Comparison of ENCODE assay signal across 16 cellular contexts in genomic region chr9:89440046-89440445, GRCh38. TPM values are rescaled to one million over a fixed set of nuclear protein-coding genes. Genes with fewer than 3 reads are reported as not detected.
DNase-seq lines count a peak whose midpoint lies in the region; ATAC-seq, FAIRE-seq and TF ChIP-seq lines count a peak whose summit lies in the region.
"Had no signal": no experiment of that assay in that cellular context is flagged by ENCODE, and none has a peak within 500 bp of the region (broad histone marks: within the 10 kb centered on the region; RNA-seq: fewer than 3 reads in every experiment).

No MANE protein-coding gene starts in this region.

- no peak for FAIRE-seq in frontal cortex (lab: Jason Lieb, UNC)

- H3K4me1 Mint-ChIP-seq in activated naive CD8-positive, alpha-beta T cell treated with anti-CD3 and anti-CD28 coated beads, Interleukin-2, amount 50 U/mL, for 24 hours: peaks cover 96% of the 10 kb centered on the region
- peaks cover 77 to 84% of the 10 kb centered on the region in 2 donors for H3K4me1 Mint-ChIP-seq in natural killer cell

- POLR2A ChIA-PET in HEK293 (lab: Yijun Ruan, JAX): interaction anchor here (0.5 to 0.7 kb wide), 2 partner anchors 11 kb away, joined by 3 read pairs; no protein-coding TSS in a partner anchor

- H3K9me3 Mint-ChIP-seq in activated naive CD8-positive, alpha-beta T cell treated with anti-CD3 and anti-CD28 coated beads, Interleukin-2, amount 50 U/mL, for 24 hours: no peaks in the 10 kb centered on the region
- no peaks in the 10 kb centered on the region for H3K9me3 Mint-ChIP-seq in natural killer cell

- H3K4me3 Mint-ChIP-seq in activated naive CD8-positive, alpha-beta T cell treated with anti-CD3 and anti-CD28 coated beads, Interleukin-2, amount 50 U/mL, for 24 hours: peak overlapping the region; percentile 18
- no peak overlapping the region for H3K4me3 Mint-ChIP-seq in natural killer cell

- intact Hi-C loops in natural killer cell (cut with micrococcal nuclease): loop anchor here (5.0 kb wide), 1 partner anchor 33 kb away; no protein-coding TSS in a partner anchor

- no peak for TF ChIP-seq CTCF in C4-2B (conservative IDR thresholded peaks at IDR 0.05)
- TF ChIP-seq CTCF in HEK293 (tag by site-specific recombination; IDR thresholded peaks at IDR 0.05): no peak
- TF ChIP-seq CTCF in natural killer cell (IDR thresholded peaks at IDR 0.05): no peak

- H3K36me3 Mint-ChIP-seq in activated naive CD8-positive, alpha-beta T cell treated with anti-CD3 and anti-CD28 coated beads, Interleukin-2, amount 50 U/mL, for 24 hours (ENCODE audit: low read depth): peaks cover 44% of the 10 kb centered on the region
- H3K36me3 Mint-ChIP-seq in natural killer cell: no peaks in the 10 kb centered on the region

- H3K27me3 Mint-ChIP-seq in activated naive CD8-positive, alpha-beta T cell treated with anti-CD3 and anti-CD28 coated beads, Interleukin-2, amount 50 U/mL, for 24 hours: no peaks in the 10 kb centered on the region
- H3K27me3 Mint-ChIP-seq in natural killer cell (ENCODE audit: low read depth in 2 of 2): no peaks in the 10 kb centered on the region

- ATAC-seq in activated naive CD8-positive, alpha-beta T cell treated with anti-CD3 and anti-CD28 coated beads, Interleukin-2, amount 50 U/mL, for 24 hours: no peak
- ATAC-seq in natural killer cell: no peak

- no peaks in the 10 kb centered on the region for H3K9me3 ChIP-seq in HEK293 (ENCODE audit: control insufficient read depth, insufficient read depth, low read depth, low read length)

- H3K4me3 ChIP-seq in HEK293 (ENCODE audit: low read depth, low read length): no peak overlapping the region
- H3K4me3 ChIP-seq: coronary artery had no signal

- CTCF ChIA-PET in HEK293 (lab: Yijun Ruan, JAX): no interaction called here

- no peak for DNase-seq in activated naive CD8-positive, alpha-beta T cell treated with anti-CD3 and anti-CD28 coated beads, Interleukin-2, amount 50 U/mL, for 24 hours
- DNase-seq in natural killer cell: no peak
- DNase-seq in OCI-M2 (lab: John Stamatoyannopoulos, UW; ENCODE audit: unreplicated experiment): no peak
- DNase-seq in HUDEP-2 (lab: John Stamatoyannopoulos, UW; ENCODE audit: unreplicated experiment in 76 of 76): no peak
- DNase-seq in frontal cortex (ENCODE audit: low spot score in 2 of 2): no peak
- no peak for DNase-seq in stimulated activated CD4-positive, alpha-beta T cell treated with anti-CD3 and anti-CD28 coated beads, Interleukin-4, amount 100 ng/mL, for 4 hours
- DNase-seq: activated CD4-positive, CD25-positive, alpha-beta regulatory T cell; AML-193; KG1; NCI-H1930; retina; SHP77 treated with DMSO at 0.1 percent for 48 hours; stimulated activated CD4-positive, alpha-beta T cell treated with anti-CD3 and anti-CD28 coated beads, Interleukin-2, amount 100 ng/mL, for 48 hours had no signal

- peak overlapping the region; percentile 93 for H3K27ac Mint-ChIP-seq in activated naive CD8-positive, alpha-beta T cell treated with anti-CD3 and anti-CD28 coated beads, Interleukin-2, amount 50 U/mL, for 24 hours
- peak overlapping the region; percentile 64 to 93 for H3K27ac Mint-ChIP-seq in natural killer cell

- peaks cover 0 to 5% of the 10 kb centered on the region in 2 experiments; a peak in 1 of 3 replicates for H3K36me3 ChIP-seq in HEK293 (ENCODE audit: control insufficient read depth in 2 of 2, insufficient read depth in 1 of 2, low read length in 2 of 2)

- peak overlapping the region; percentile 86 for H3K27ac ChIP-seq in C4-2B
- no peak overlapping the region for H3K27ac ChIP-seq in HEK293 (ENCODE audit: extremely low read depth, low read depth, low read length)
- H3K27ac ChIP-seq: coronary artery had no signal

- H3K4me1 ChIP-seq in HEK293 (ENCODE audit: control insufficient read depth, insufficient read depth, low read length): no peaks in the 10 kb centered on the region

TF ChIP-seq in HEK293, 187 proteins besides CTCF, POLR2A, EP300 and RAD21:
- TF ChIP-seq KLF1 (tag by site-specific recombination; IDR thresholded peaks at IDR 0.05) (no peak), ZFHX2 (tag by site-specific recombination; conservative IDR thresholded peaks at IDR 0.05) (peak; percentile 33; the same call in 1 of the 2 replicates), EGR2 (tag by site-specific recombination; IDR thresholded peaks at IDR 0.05; ENCODE audit: low read depth) (peak; percentile 11; the same call in 1 of the 2 replicates)
TF ChIP-seq in HEK293: peak in this region for 2.

RNA-seq across cellular contexts. Expression of gene SEMA4D, which starts 57.9 kb away (rescaled TPM):
- total RNA-seq in natural killer cell (100 to 1,000 TPM; 354 to 448 (median 420) TPM), frontal cortex (7.7 TPM)

Comparison
In these comparisons a context has a peak if more than half of its experiments do, and no peak if none do; other contexts are left out.
1. RNA of gene SEMA4D, which starts 57.9 kb away (total RNA-seq): 354 to 448 TPM in natural killer cell; 7.7 TPM in frontal cortex (single experiment); every median in the first group is over 10 times any median in the second.